Comparison of ENCODE assay signal across 1 cellular context in the genomic region with DNA sequence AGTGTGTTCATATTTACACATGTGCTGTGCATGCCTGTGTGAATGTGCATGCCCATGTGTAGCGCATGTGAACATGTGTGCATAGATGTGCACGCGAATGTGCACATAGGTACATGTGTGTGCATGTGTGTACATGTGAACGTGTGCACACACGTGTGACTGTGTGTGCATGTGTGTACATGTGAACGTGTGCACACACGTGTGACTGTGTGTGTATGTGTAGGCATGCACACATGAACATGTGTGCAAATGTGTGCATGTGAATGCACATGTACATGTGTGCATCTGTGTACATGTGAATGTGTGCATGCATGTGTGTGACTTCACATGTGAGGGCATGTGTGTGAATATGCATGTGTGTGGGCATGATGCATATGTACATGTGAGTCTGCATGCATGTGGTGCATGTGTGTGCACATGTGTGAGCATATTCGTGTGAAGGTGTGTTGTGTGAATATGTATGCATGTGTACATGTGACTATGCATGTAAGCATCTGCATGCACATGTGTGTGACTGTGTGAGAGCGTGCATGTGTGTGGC.
TF ChIP-seq lines count a peak whose summit lies in the region.

No MANE protein-coding gene starts in this region.

TF ChIP-seq in H1, 55 proteins besides CTCF, POLR2A, EP300 and RAD21 (continued from another document):
- TF ChIP-seq, protein P1, sequence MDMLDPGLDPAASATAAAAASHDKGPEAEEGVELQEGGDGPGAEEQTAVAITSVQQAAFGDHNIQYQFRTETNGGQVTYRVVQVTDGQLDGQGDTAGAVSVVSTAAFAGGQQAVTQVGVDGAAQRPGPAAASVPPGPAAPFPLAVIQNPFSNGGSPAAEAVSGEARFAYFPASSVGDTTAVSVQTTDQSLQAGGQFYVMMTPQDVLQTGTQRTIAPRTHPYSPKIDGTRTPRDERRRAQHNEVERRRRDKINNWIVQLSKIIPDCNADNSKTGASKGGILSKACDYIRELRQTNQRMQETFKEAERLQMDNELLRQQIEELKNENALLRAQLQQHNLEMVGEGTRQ (IDR thresholded peaks at IDR 0.05; ENCODE audit: low read length), result no peak
- no peak for TF ChIP-seq CTBP2 (IDR thresholded peaks at IDR 0.05; ENCODE audit: borderline replicate concordance, insufficient read depth, insufficient read length, low read length)
- TF ChIP-seq SIN3A (conservative IDR thresholded peaks at IDR 0.05 in 1 of 2, IDR thresholded peaks at IDR 0.05 in 1 of 2; ENCODE audit: low read depth in 1 of 2, low read length in 2 of 2), result no peak
- TF ChIP-seq PHF8 (conservative IDR thresholded peaks at IDR 0.05; ENCODE audit: low read depth, low read length), result no peak
- TF ChIP-seq KDM4A (IDR thresholded peaks at IDR 0.05; ENCODE audit: low read depth, low read length, severe bottlenecking), result no peak
- TF ChIP-seq CBX5 (IDR thresholded peaks at IDR 0.05; ENCODE audit: low read depth, low read length), result no peak
- no peak for TF ChIP-seq POLR2AphosphoS5 (IDR thresholded peaks at IDR 0.05; ENCODE audit: low read depth, low read length)
- no peak for TF ChIP-seq EZH2 (IDR thresholded peaks at IDR 0.05; ENCODE audit: low read depth, low read length, severe bottlenecking)
- TF ChIP-seq JUND (IDR thresholded peaks at IDR 0.05; ENCODE audit: low read length), result no peak
- TF ChIP-seq SP2 (IDR thresholded peaks at IDR 0.05; ENCODE audit: low read length), result no peak
- no peak for TF ChIP-seq SP4 (IDR thresholded peaks at IDR 0.05; ENCODE audit: low read length)
- TF ChIP-seq SAP30 (IDR thresholded peaks at IDR 0.05; ENCODE audit: insufficient read depth, insufficient replicate concordance, low read length), result no peak
